Comparison of ENCODE assay signal across 18 cellular contexts in the genomic region with DNA sequence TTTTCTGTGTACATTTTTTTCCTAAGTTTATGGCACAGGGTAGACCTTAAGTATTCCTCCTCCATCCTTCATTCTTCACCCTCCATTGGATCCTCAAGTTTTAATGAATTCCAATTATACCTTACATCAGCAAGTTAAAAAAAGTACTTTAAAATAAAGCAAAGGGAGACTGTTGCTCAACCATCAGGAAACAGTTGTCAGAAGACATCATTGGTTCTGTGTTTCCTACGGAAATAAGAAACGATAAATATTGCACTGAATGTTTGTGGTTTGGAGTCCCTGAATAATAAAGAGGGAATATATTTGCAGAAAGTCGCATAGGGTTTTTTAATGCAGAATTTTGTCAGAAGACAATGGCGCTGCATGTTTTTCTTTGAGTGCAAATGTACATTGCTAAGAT. TPM values are rescaled to one million over a fixed set of nuclear protein-coding genes. Genes with fewer than 3 reads are reported as not detected.
DNase-seq lines count a peak whose midpoint lies in the region; ATAC-seq lines count a peak whose summit lies in the region.
"Had no signal": no experiment of that assay in that cellular context is flagged by ENCODE, and none has a peak within 500 bp of the region (broad histone marks: within the 10 kb centered on the region; RNA-seq: fewer than 3 reads in every experiment).

No MANE protein-coding gene starts in this region.

- H3K27ac ChIP-seq in BLaER1 treated with 17β-estradiol and CSF1 and Interleukin-3, amounts not matched to agents 10 nM and 100 nM: peak overlapping the region; percentile 1 to 91 (median 81); a peak in 20 of 22 replicates

- no peaks in the 10 kb centered on the region for H3K27me3 Mint-ChIP-seq in activated CD4-positive, alpha-beta T cell treated with anti-CD3 and anti-CD28 coated beads for 36 hours
- no peaks in the 10 kb centered on the region for H3K27me3 Mint-ChIP-seq in activated CD4-positive, alpha-beta T cell treated with anti-CD3 and anti-CD28 coated beads, Interleukin-2, amount 10 ng/mL, durations not matched to agents 24 days and 14 days
- H3K27me3 Mint-ChIP-seq in memory B cell: no peaks in the 10 kb centered on the region

- H3K9me3 Mint-ChIP-seq in activated CD4-positive, alpha-beta T cell treated with anti-CD3 and anti-CD28 coated beads for 36 hours (ENCODE audit: low read depth): no peaks in the 10 kb centered on the region
- no peaks in the 10 kb centered on the region for H3K9me3 Mint-ChIP-seq in activated CD4-positive, alpha-beta T cell treated with anti-CD3 and anti-CD28 coated beads, Interleukin-2, amount 10 ng/mL, durations not matched to agents 24 days and 14 days
- no peaks in the 10 kb centered on the region for H3K9me3 Mint-ChIP-seq in memory B cell
- H3K9me3 Mint-ChIP-seq: H9 had no signal

- H3K36me3 Mint-ChIP-seq in activated CD4-positive, alpha-beta T cell treated with anti-CD3 and anti-CD28 coated beads for 36 hours (ENCODE audit: low read depth): peaks cover 38% of the 10 kb centered on the region
- H3K36me3 Mint-ChIP-seq in activated CD4-positive, alpha-beta T cell treated with anti-CD3 and anti-CD28 coated beads, Interleukin-2, amount 10 ng/mL, durations not matched to agents 24 days and 14 days (ENCODE audit: low read depth): peaks cover 48% of the 10 kb centered on the region
- peaks cover 17% of the 10 kb centered on the region for H3K36me3 Mint-ChIP-seq in memory B cell

- peaks cover 5% of the 10 kb centered on the region for H3K4me1 Mint-ChIP-seq in activated CD4-positive, alpha-beta T cell treated with anti-CD3 and anti-CD28 coated beads for 36 hours
- H3K4me1 Mint-ChIP-seq in activated CD4-positive, alpha-beta T cell treated with anti-CD3 and anti-CD28 coated beads, Interleukin-2, amount 10 ng/mL, durations not matched to agents 24 days and 14 days: peaks cover 9% of the 10 kb centered on the region
- no peaks in the 10 kb centered on the region for H3K4me1 Mint-ChIP-seq in memory B cell
- H3K4me1 Mint-ChIP-seq: H9 had no signal

- H4K20me1 ChIP-seq in BLaER1 treated with 17β-estradiol and CSF1 and Interleukin-3, amounts not matched to agents 10 nM and 100 nM: no peaks in the 10 kb centered on the region

- POLR2A ChIA-PET in activated CD4-positive, alpha-beta T cell treated with anti-CD3 and anti-CD28 coated beads for 36 hours (lab: Charles Lee): no interaction called here

- H3K9me3 ChIP-seq in BLaER1 treated with 17β-estradiol and CSF1 and Interleukin-3, amounts not matched to agents 10 nM and 100 nM (replicated peaks in 1 of 11): no peaks in the 10 kb centered on the region

- peak overlapping the region; percentile 11 for H3K27ac Mint-ChIP-seq in activated CD4-positive, alpha-beta T cell treated with anti-CD3 and anti-CD28 coated beads for 36 hours
- H3K27ac Mint-ChIP-seq in activated CD4-positive, alpha-beta T cell treated with anti-CD3 and anti-CD28 coated beads, Interleukin-2, amount 10 ng/mL, durations not matched to agents 24 days and 14 days: no peak overlapping the region
- peak overlapping the region; percentile 39 for H3K27ac Mint-ChIP-seq in memory B cell
- H3K27ac Mint-ChIP-seq: H9 had no signal

- no peaks in the 10 kb centered on the region for H3K27me3 ChIP-seq in BLaER1 treated with 17β-estradiol and CSF1 and Interleukin-3, amounts not matched to agents 10 nM and 100 nM

- CTCF ChIA-PET in activated CD4-positive, alpha-beta T cell treated with anti-CD3 and anti-CD28 coated beads for 36 hours (lab: Charles Lee): no interaction called here

- H3K36me3 ChIP-seq in BLaER1 treated with 17β-estradiol and CSF1 and Interleukin-3, amounts not matched to agents 10 nM and 100 nM: peaks cover 51 to 94% (median 62%) of the 10 kb centered on the region in 11 experiments

- H3K9ac ChIP-seq in BLaER1 treated with 17β-estradiol and CSF1 and Interleukin-3, amounts not matched to agents 10 nM and 100 nM: peak overlapping the region in 9 of 11 experiments; percentile 15 to 76 (median 64); a peak in 18 of 22 replicates

- peak overlapping the region; percentile 59 to 88 (median 75); a peak in 21 of 22 replicates for H3K4me2 ChIP-seq in BLaER1 treated with 17β-estradiol and CSF1 and Interleukin-3, amounts not matched to agents 10 nM and 100 nM

- no peak for DNase-seq in activated CD4-positive, alpha-beta T cell treated with anti-CD3 and anti-CD28 coated beads for 36 hours
- no peak for DNase-seq in activated CD4-positive, alpha-beta T cell treated with anti-CD3 and anti-CD28 coated beads, Interleukin-2, amount 10 ng/mL, durations not matched to agents 24 days and 14 days
- DNase-seq in MV-4-11 (lab: John Stamatoyannopoulos, UW) (peak; percentile 12), memory B cell (ENCODE audit: low spot score in 2 of 2) (no peak), HT-29 (ENCODE audit: low spot score) (no peak), OCI-M2 (lab: John Stamatoyannopoulos, UW; ENCODE audit: unreplicated experiment) (no peak), SW480 (ENCODE audit: low spot score) (no peak)
- DNase-seq: DND-41, GDM1, H9, Karpas-422, NCI-H1436, NCI-H2081, NCI-H2227 treated with DMSO at 0.1 percent for 48 hours, NCI-H526, PC-3 had no signal

- H3K4me3 ChIP-seq in BLaER1 treated with 17β-estradiol and CSF1 and Interleukin-3, amounts not matched to agents 10 nM and 100 nM: peak overlapping the region in 8 of 10 experiments; percentile 12 to 52 (median 42); a peak in 10 of 20 replicates

- H3K4me1 ChIP-seq in BLaER1 treated with 17β-estradiol and CSF1 and Interleukin-3, amounts not matched to agents 10 nM and 100 nM: peaks cover 59 to 70% (median 65%) of the 10 kb centered on the region in 10 experiments

- intact Hi-C loops in activated CD4-positive, alpha-beta T cell treated with anti-CD3 and anti-CD28 coated beads for 36 hours (cut with DNase I, micrococcal nuclease): no loop called here
- intact Hi-C loops in activated CD4-positive, alpha-beta T cell treated with anti-CD3 and anti-CD28 coated beads, Interleukin-2, amount 10 ng/mL, durations not matched to agents 24 days and 14 days (cut with micrococcal nuclease): no loop called here

- no peak overlapping the region for H3K4me3 Mint-ChIP-seq in activated CD4-positive, alpha-beta T cell treated with anti-CD3 and anti-CD28 coated beads for 36 hours
- no peak overlapping the region for H3K4me3 Mint-ChIP-seq in activated CD4-positive, alpha-beta T cell treated with anti-CD3 and anti-CD28 coated beads, Interleukin-2, amount 10 ng/mL, durations not matched to agents 24 days and 14 days
- no peak overlapping the region for H3K4me3 Mint-ChIP-seq in memory B cell
- H3K4me3 Mint-ChIP-seq: H9 had no signal

- ATAC-seq in activated CD4-positive, alpha-beta T cell treated with anti-CD3 and anti-CD28 coated beads for 36 hours: no peak
- ATAC-seq in memory B cell (ENCODE audit: low read depth): no peak
- ATAC-seq: HepG2, PC-3 had no signal

RNA-seq across cellular contexts. Expression of a gene that starts 28.1 kb away (rescaled TPM):
- total RNA-seq in activated CD4-positive, alpha-beta T cell treated with anti-CD3 and anti-CD28 coated beads for 36 hours: 1,000 to 10,000 TPM; 2,310 to 2,803 TPM
- 1,753 and 1,772 TPM in 2 replicates for total RNA-seq in activated CD4-positive, alpha-beta T cell treated with anti-CD3 and anti-CD28 coated beads, Interleukin-2, amount 10 ng/mL, durations not matched to agents 24 days and 14 days
- total RNA-seq in HT-29 (2014; rRNA removed; shearing (Covaris generic)): 295 and 327 TPM in 2 replicates

RNA-seq across cellular contexts. Expression of a gene that starts 43.9 kb away (rescaled TPM):
- total RNA-seq in activated CD4-positive, alpha-beta T cell treated with anti-CD3 and anti-CD28 coated beads for 36 hours: 10 to 100 TPM; 48.2 to 57.9 TPM
- total RNA-seq in activated CD4-positive, alpha-beta T cell treated with anti-CD3 and anti-CD28 coated beads, Interleukin-2, amount 10 ng/mL, durations not matched to agents 24 days and 14 days: 54.6 and 55.7 TPM in 2 replicates
- total RNA-seq in HT-29 (2014; rRNA removed; shearing (Covaris generic)): 50.7 and 55.4 TPM in 2 replicates

RNA-seq across cellular contexts. Expression of a gene that starts 44.3 kb away (rescaled TPM):
- total RNA-seq in activated CD4-positive, alpha-beta T cell treated with anti-CD3 and anti-CD28 coated beads for 36 hours: 10 to 100 TPM; 14.3 to 16.1 TPM
- 20.5 and 24.5 TPM in 2 replicates for total RNA-seq in activated CD4-positive, alpha-beta T cell treated with anti-CD3 and anti-CD28 coated beads, Interleukin-2, amount 10 ng/mL, durations not matched to agents 24 days and 14 days
- total RNA-seq in HT-29 (2014; rRNA removed; shearing (Covaris generic)): 8.6 and 10.3 TPM in 2 replicates

RNA-seq across cellular contexts. Expression of a gene that starts 45.8 kb away (rescaled TPM):
- not detected for total RNA-seq in activated CD4-positive, alpha-beta T cell treated with anti-CD3 and anti-CD28 coated beads for 36 hours
- 0.64 TPM in 1 of 2 replicates, not detected in the other for total RNA-seq in activated CD4-positive, alpha-beta T cell treated with anti-CD3 and anti-CD28 coated beads, Interleukin-2, amount 10 ng/mL, durations not matched to agents 24 days and 14 days
- not detected in 2 replicates for total RNA-seq in HT-29 (2014; rRNA removed; shearing (Covaris generic))
- total RNA-seq: HepG2 had no signal
